29 cellular contexts compared by ENCODE assay signal in genomic region chrX:69546978-69547377, GRCh38. TPM values are rescaled to one million over a fixed set of nuclear protein-coding genes. Genes with fewer than 3 reads are reported as not detected.
"Had no signal": no experiment of that assay in that cellular context is flagged by ENCODE, and none has a peak within 500 bp of the region (broad histone marks: within the 10 kb centered on the region; RNA-seq: fewer than 3 reads in every experiment).

No MANE protein-coding gene starts in this region.

- H3K27ac ChIP-seq: stomach, suprapubic skin, testis, thoracic aorta, thyroid gland, tibial artery, tibial nerve, transverse colon, upper lobe of left lung, upper lobe of right lung, uterus, vagina had no signal

- H3K4me1 ChIP-seq: stomach, suprapubic skin, testis, thyroid gland, tibial artery, tibial nerve, transverse colon, upper lobe of left lung, upper lobe of right lung, uterus, vagina had no signal

- H3K4me3 Mint-ChIP-seq: stimulated activated effector memory CD8-positive, alpha-beta T cell treated with anti-CD3 and anti-CD28 coated beads, Interleukin-12 subunit alpha, Interleukin-12 subunit beta, amount 100 ng/mL, for 72 hours; stimulated activated memory B cell treated with anti-CD40 and anti-IgM and Interleukin-4, amounts not matched to agents 10 μg/mL and 1 μg/mL and 100 μg/mL, for 72 hours; stimulated activated naive B cell treated with anti-CD40 and anti-IgM and Interleukin-4, amounts not matched to agents 10 μg/mL and 1 μg/mL and 100 μg/mL, for 72 hours; stimulated activated naive CD8-positive, alpha-beta T cell treated with anti-CD3 and anti-CD28 coated beads, Interleukin-15, amount 100 ng/mL, for 72 hours; stimulated activated naive CD8-positive, alpha-beta T cell treated with anti-CD3 and anti-CD28 coated beads, Interleukin-15, Interleukin-2, amounts not matched to agents 100 ng/mL and 50 ng/mL, for 24 hours; type B pancreatic cell had no signal

- H3K36me3 Mint-ChIP-seq: stimulated activated effector memory CD8-positive, alpha-beta T cell treated with anti-CD3 and anti-CD28 coated beads, Interleukin-12 subunit alpha, Interleukin-12 subunit beta, amount 100 ng/mL, for 72 hours; stimulated activated memory B cell treated with anti-CD40 and anti-IgM and Interleukin-4, amounts not matched to agents 10 μg/mL and 1 μg/mL and 100 μg/mL, for 72 hours; stimulated activated naive B cell treated with anti-CD40 and anti-IgM and Interleukin-4, amounts not matched to agents 10 μg/mL and 1 μg/mL and 100 μg/mL, for 72 hours; type B pancreatic cell had no signal

- H3K9me3 ChIP-seq: suprapubic skin, testis, thoracic aorta, thyroid gland, tibial artery, tibial nerve, transverse colon, upper lobe of right lung, uterus, vagina had no signal

- ATAC-seq: stimulated activated effector memory CD8-positive, alpha-beta T cell treated with anti-CD3 and anti-CD28 coated beads, Interleukin-12 subunit alpha, Interleukin-12 subunit beta, amount 100 ng/mL, for 72 hours; stimulated activated memory B cell treated with anti-CD40 and anti-IgM and Interleukin-4, amounts not matched to agents 10 μg/mL and 1 μg/mL and 100 μg/mL, for 72 hours; stimulated activated naive B cell treated with anti-CD40 and anti-IgM and Interleukin-4, amounts not matched to agents 10 μg/mL and 1 μg/mL and 100 μg/mL, for 72 hours; stimulated activated naive CD8-positive, alpha-beta T cell treated with anti-CD3 and anti-CD28 coated beads, Interleukin-15, amount 100 ng/mL, for 72 hours; stimulated activated naive CD8-positive, alpha-beta T cell treated with anti-CD3 and anti-CD28 coated beads, Interleukin-15, Interleukin-2, amounts not matched to agents 100 U/mL and 50 U/mL, for 24 hours; upper lobe of right lung had no signal

- H3K36me3 ChIP-seq: stomach, suprapubic skin, thoracic aorta, thyroid gland, tibial artery, tibial nerve, transverse colon, upper lobe of left lung, upper lobe of right lung, uterus, vagina had no signal

- H3K9me3 Mint-ChIP-seq: stimulated activated effector memory CD8-positive, alpha-beta T cell treated with anti-CD3 and anti-CD28 coated beads, Interleukin-12 subunit alpha, Interleukin-12 subunit beta, amount 100 ng/mL, for 72 hours; type B pancreatic cell had no signal

- DNase-seq: stimulated activated CD4-positive, alpha-beta T cell treated with anti-CD3 and anti-CD28 coated beads, Interleukin-2, amount 100 ng/mL, for 48 hours; stimulated activated CD4-positive, alpha-beta T cell treated with anti-CD3 and anti-CD28 coated beads, Interleukin-4, amount 100 ng/mL, for 1 hour; stimulated activated CD4-positive, alpha-beta T cell treated with anti-CD3 and anti-CD28 coated beads, Interleukin-4, amount 100 ng/mL, for 24 hours; stimulated activated CD4-positive, alpha-beta T cell treated with anti-CD3 and anti-CD28 coated beads, Interleukin-4, amount 100 ng/mL, for 4 hours; stimulated activated CD8-positive, alpha-beta memory T cell treated with anti-CD3 and anti-CD28 coated beads, Interleukin-4, amount 100 ng/mL, for 48 hours; stimulated activated naive B cell treated with anti-CD40 and anti-IgM and Interleukin-4, amounts not matched to agents 10 μg/mL and 1 μg/mL and 100 μg/mL, for 72 hours; stimulated activated naive CD4-positive, alpha-beta T cell; stimulated activated naive CD4-positive, alpha-beta T cell treated with Interleukin-2 at 50 U/mL for 16 hours; stimulated activated naive CD8-positive, alpha-beta T cell treated with anti-CD3 and anti-CD28 coated beads, Interleukin-15, amount 100 ng/mL, for 72 hours; stimulated activated naive CD8-positive, alpha-beta T cell treated with anti-CD3 and anti-CD28 coated beads, Interleukin-15, Interleukin-2, amounts not matched to agents 100 U/mL and 50 U/mL, for 24 hours; stomach; substantia nigra; testis; thyroid gland; tibial artery; transverse colon; trophoblast cell; upper lobe of left lung; upper lobe of right lung; uterus had no signal

- H3K27me3 Mint-ChIP-seq: stimulated activated memory B cell treated with anti-CD40 and anti-IgM and Interleukin-4, amounts not matched to agents 10 μg/mL and 1 μg/mL and 100 μg/mL, for 72 hours; stimulated activated naive B cell treated with anti-CD40 and anti-IgM and Interleukin-4, amounts not matched to agents 10 μg/mL and 1 μg/mL and 100 μg/mL, for 72 hours; stimulated activated naive CD8-positive, alpha-beta T cell treated with anti-CD3 and anti-CD28 coated beads, Interleukin-15, amount 100 ng/mL, for 72 hours; stimulated activated naive CD8-positive, alpha-beta T cell treated with anti-CD3 and anti-CD28 coated beads, Interleukin-15, Interleukin-2, amounts not matched to agents 100 ng/mL and 50 ng/mL, for 24 hours; type B pancreatic cell had no signal

- H3K4me1 Mint-ChIP-seq: stimulated activated effector memory CD8-positive, alpha-beta T cell treated with anti-CD3 and anti-CD28 coated beads, Interleukin-12 subunit alpha, Interleukin-12 subunit beta, amount 100 ng/mL, for 72 hours; stimulated activated memory B cell treated with anti-CD40 and anti-IgM and Interleukin-4, amounts not matched to agents 10 μg/mL and 1 μg/mL and 100 μg/mL, for 72 hours; stimulated activated naive B cell treated with anti-CD40 and anti-IgM and Interleukin-4, amounts not matched to agents 10 μg/mL and 1 μg/mL and 100 μg/mL, for 72 hours; stimulated activated naive CD8-positive, alpha-beta T cell treated with anti-CD3 and anti-CD28 coated beads, Interleukin-15, amount 100 ng/mL, for 72 hours had no signal

- H3K27ac Mint-ChIP-seq: stimulated activated effector memory CD8-positive, alpha-beta T cell treated with anti-CD3 and anti-CD28 coated beads, Interleukin-12 subunit alpha, Interleukin-12 subunit beta, amount 100 ng/mL, for 72 hours; stimulated activated memory B cell treated with anti-CD40 and anti-IgM and Interleukin-4, amounts not matched to agents 10 μg/mL and 1 μg/mL and 100 μg/mL, for 72 hours; stimulated activated naive B cell treated with anti-CD40 and anti-IgM and Interleukin-4, amounts not matched to agents 10 μg/mL and 1 μg/mL and 100 μg/mL, for 72 hours; stimulated activated naive CD8-positive, alpha-beta T cell treated with anti-CD3 and anti-CD28 coated beads, Interleukin-15, amount 100 ng/mL, for 72 hours; stimulated activated naive CD8-positive, alpha-beta T cell treated with anti-CD3 and anti-CD28 coated beads, Interleukin-15, Interleukin-2, amounts not matched to agents 100 ng/mL and 50 ng/mL, for 24 hours; type B pancreatic cell had no signal

- H3K4me3 ChIP-seq: stomach, suprapubic skin, testis, thoracic aorta, thyroid gland, tibial artery, tibial nerve, transverse colon, upper lobe of left lung, upper lobe of right lung, uterus, vagina had no signal

RNA-seq across cellular contexts. Expression of gene NALF2, which starts 42.9 kb away (rescaled TPM):
- total RNA-seq: subcutaneous adipose tissue, thoracic aorta, upper lobe of right lung had no signal
